In genomic region chr16:58306327-58306726, GRCh38 we compare ENCODE assay signal across 1 cellular context.
TF ChIP-seq lines count a peak whose summit lies in the region.

No MANE protein-coding gene starts in this region.

TF ChIP-seq in GM23338, 12 proteins besides CTCF, POLR2A, EP300 and RAD21 (continued from another document):
- TF ChIP-seq, protein P1, sequence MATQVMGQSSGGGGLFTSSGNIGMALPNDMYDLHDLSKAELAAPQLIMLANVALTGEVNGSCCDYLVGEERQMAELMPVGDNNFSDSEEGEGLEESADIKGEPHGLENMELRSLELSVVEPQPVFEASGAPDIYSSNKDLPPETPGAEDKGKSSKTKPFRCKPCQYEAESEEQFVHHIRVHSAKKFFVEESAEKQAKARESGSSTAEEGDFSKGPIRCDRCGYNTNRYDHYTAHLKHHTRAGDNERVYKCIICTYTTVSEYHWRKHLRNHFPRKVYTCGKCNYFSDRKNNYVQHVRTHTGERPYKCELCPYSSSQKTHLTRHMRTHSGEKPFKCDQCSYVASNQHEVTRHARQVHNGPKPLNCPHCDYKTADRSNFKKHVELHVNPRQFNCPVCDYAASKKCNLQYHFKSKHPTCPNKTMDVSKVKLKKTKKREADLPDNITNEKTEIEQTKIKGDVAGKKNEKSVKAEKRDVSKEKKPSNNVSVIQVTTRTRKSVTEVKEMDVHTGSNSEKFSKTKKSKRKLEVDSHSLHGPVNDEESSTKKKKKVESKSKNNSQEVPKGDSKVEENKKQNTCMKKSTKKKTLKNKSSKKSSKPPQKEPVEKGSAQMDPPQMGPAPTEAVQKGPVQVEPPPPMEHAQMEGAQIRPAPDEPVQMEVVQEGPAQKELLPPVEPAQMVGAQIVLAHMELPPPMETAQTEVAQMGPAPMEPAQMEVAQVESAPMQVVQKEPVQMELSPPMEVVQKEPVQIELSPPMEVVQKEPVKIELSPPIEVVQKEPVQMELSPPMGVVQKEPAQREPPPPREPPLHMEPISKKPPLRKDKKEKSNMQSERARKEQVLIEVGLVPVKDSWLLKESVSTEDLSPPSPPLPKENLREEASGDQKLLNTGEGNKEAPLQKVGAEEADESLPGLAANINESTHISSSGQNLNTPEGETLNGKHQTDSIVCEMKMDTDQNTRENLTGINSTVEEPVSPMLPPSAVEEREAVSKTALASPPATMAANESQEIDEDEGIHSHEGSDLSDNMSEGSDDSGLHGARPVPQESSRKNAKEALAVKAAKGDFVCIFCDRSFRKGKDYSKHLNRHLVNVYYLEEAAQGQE (IDR thresholded peaks at IDR 0.05; ENCODE audit: unreplicated experiment) = no peak
